Comparison of ENCODE assay signal across 29 cellular contexts in the genomic region with DNA sequence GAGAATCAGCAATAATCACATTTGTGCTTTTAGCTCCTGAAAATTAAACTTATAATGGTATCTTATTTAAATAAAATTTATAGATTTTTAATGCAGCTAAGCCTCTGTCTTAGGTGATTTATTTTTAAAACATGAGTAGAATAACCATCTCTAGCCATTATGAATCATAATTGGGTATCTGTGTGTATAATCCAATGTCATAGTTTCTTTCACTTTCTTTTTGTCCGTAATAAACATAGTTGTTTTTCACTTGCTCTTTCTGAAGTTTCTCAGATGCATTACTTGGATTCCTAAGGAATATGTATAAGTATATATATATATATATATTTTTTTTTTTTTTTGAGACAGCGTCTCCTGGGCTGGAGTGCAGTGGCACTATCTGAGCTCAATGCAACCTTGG.
DNase-seq lines count a peak whose midpoint lies in the region; ATAC-seq and TF ChIP-seq lines count a peak whose summit lies in the region.
"Had no signal": no experiment of that assay in that cellular context is flagged by ENCODE, and none has a peak within 500 bp of the region (broad histone marks: within the 10 kb centered on the region; RNA-seq: fewer than 3 reads in every experiment).

No MANE protein-coding gene starts in this region.

- H3K4me1 ChIP-seq in SK-N-SH (ENCODE audit: control insufficient read depth in 1 of 2, insufficient read depth in 2 of 2, low read depth in 1 of 2, low read length in 1 of 2) (no peaks in the 10 kb centered on the region), OCI-LY3 (ENCODE audit: low read length) (no peaks in the 10 kb centered on the region)
- H3K4me1 ChIP-seq: HAP-1 had no signal

- POLR2A ChIA-PET in SK-N-SH (lab: Yijun Ruan, JAX): no interaction called here

- TF ChIP-seq CTCF in SK-N-SH (IDR thresholded peaks at IDR 0.05) (no peak), OCI-LY3 (IDR thresholded peaks at IDR 0.05; ENCODE audit: low read depth, low read length) (no peak)

- no peak for ATAC-seq in SK-N-SH treated with all-trans-retinoic acid at 6 μM for 48 hours
- no peak for ATAC-seq in GM21529 (IDR thresholded peaks at IDR 0.05; ENCODE audit: unreplicated experiment)
- ATAC-seq: T-helper 17 cell had no signal

- H3K27me3 ChIP-seq in SK-N-SH (ENCODE audit: insufficient read depth) (no peaks in the 10 kb centered on the region; the same call in 1 of the 2 replicates), OCI-LY3 (ENCODE audit: low read depth, low read length) (no peaks in the 10 kb centered on the region)

- no peaks in the 10 kb centered on the region for H3K36me3 ChIP-seq in SK-N-SH (replicated peaks in 1 of 2; ENCODE audit: control insufficient read depth in 1 of 2, insufficient read depth in 2 of 2, low read length in 1 of 2)
- H3K36me3 ChIP-seq in OCI-LY3 (replicated peaks; ENCODE audit: low read depth, low read length): no peaks in the 10 kb centered on the region
- H3K36me3 ChIP-seq: HAP-1 had no signal

- no peaks in the 10 kb centered on the region for H3F3A ChIP-seq in SK-N-SH (replicated peaks; ENCODE audit: insufficient read depth)

- H3K9me3 ChIP-seq in SK-N-SH: no peaks in the 10 kb centered on the region
- no peaks in the 10 kb centered on the region for H3K9me3 ChIP-seq in OCI-LY3 (ENCODE audit: insufficient read depth, low read length)
- H3K9me3 ChIP-seq: HAP-1 had no signal

- no peaks in the 10 kb centered on the region for H3K79me2 ChIP-seq in SK-N-SH (ENCODE audit: insufficient read depth)
- H3K79me2 ChIP-seq in OCI-LY3 (ENCODE audit: low read length): no peaks in the 10 kb centered on the region

- H4K20me1 ChIP-seq in SK-N-SH (ENCODE audit: insufficient read depth) (no peaks in the 10 kb centered on the region), OCI-LY3 (ENCODE audit: insufficient read depth, low read length) (no peaks in the 10 kb centered on the region)

- DNase-seq in SK-N-SH (no peak), HT1080 (ENCODE audit: low read depth) (peak; percentile 32), NCI-H146 (lab: John Stamatoyannopoulos, UW) (no peak), NCI-H774 (lab: John Stamatoyannopoulos, UW) (no peak)
- no peak for DNase-seq in activated CD4-positive, alpha-beta T cell treated with anti-CD3 and anti-CD28 coated beads for 48 hours
- DNase-seq: 8988T; CD8-positive, alpha-beta memory T cell; DMS 273 treated with DMSO at 0.1 percent for 48 hours; DMS79; EL; GDM1; GM23248; HFFc6; MV-4-11; NCI-H1105; NCI-H1436 treated with DMSO at 0.1 percent for 48 hours; NCI-H2029; NCI-H2227 treated with DMSO at 0.1 percent for 48 hours; NCI-H526 treated with DMSO at 0.1 percent for 48 hours; PC-9; RPMI8226; SHP77 treated with DMSO at 0.1 percent for 48 hours; T-helper 17 cell; T1000 had no signal

- H3K27ac ChIP-seq in SK-N-SH (ENCODE audit: low read depth in 2 of 2, low read length in 1 of 2) (no peak overlapping the region), OCI-LY3 (ENCODE audit: low read length) (no peak overlapping the region)
- H3K27ac ChIP-seq: C4-2B, GM23248, PC-9 had no signal

- H3K4me3 ChIP-seq in SK-N-SH (ENCODE audit: low read depth in 2 of 2, low read length in 1 of 2): 0 out of 4 replicates have a peak overlapping the region, but pooled peaks of 1 of the 2 experiments have one; percentile 29
- H3K4me3 ChIP-seq in OCI-LY3 (ENCODE audit: low read length): no peak overlapping the region
- H3K4me3 ChIP-seq: GM23248, HAP-1, PC-9 had no signal

- TF ChIP-seq EP300 in SK-N-SH (IDR thresholded peaks at IDR 0.05; ENCODE audit: borderline replicate concordance in 1 of 2, low read depth in 1 of 2, low read length in 1 of 2): no peak

- no peaks in the 10 kb centered on the region for H3K9me2 ChIP-seq in SK-N-SH

- CTCF ChIA-PET in SK-N-SH (lab: Yijun Ruan, JAX): no interaction called here

- 0% methylated on average over 2 of the region's 2 CpGs for WGBS in SK-N-SH (ENCODE audit: low lambda C conversion rate)

- TF ChIP-seq RAD21 in SK-N-SH (IDR thresholded peaks at IDR 0.05; ENCODE audit: low read length): no peak

- H2AFZ ChIP-seq in SK-N-SH (ENCODE audit: low read depth) (0 out of 2 replicates have a peak overlapping the region, but pooled peaks have one; percentile 13), OCI-LY3 (ENCODE audit: low read depth, low read length) (0 out of 2 replicates have a peak overlapping the region, but pooled peaks have one; percentile 60)
- H2AFZ ChIP-seq: GM23248, PC-9 had no signal

- no peak overlapping the region for H3K4me2 ChIP-seq in SK-N-SH
- H3K4me2 ChIP-seq in OCI-LY3 (ENCODE audit: low read length): 0 out of 2 replicates have a peak overlapping the region, but pooled peaks have one; percentile 17
- H3K4me2 ChIP-seq: PC-9 had no signal

- H3K9ac ChIP-seq in SK-N-SH (no peak overlapping the region), OCI-LY3 (ENCODE audit: low read length) (no peak overlapping the region)
- H3K9ac ChIP-seq: GM23248 had no signal

TF ChIP-seq in SK-N-SH, 30 proteins besides CTCF, POLR2A, EP300 and RAD21:
- no peak for TF ChIP-seq FOXJ3 (CRISPR knock-in tag; IDR thresholded peaks at IDR 0.05)
- TF ChIP-seq RXRA (IDR thresholded peaks at IDR 0.05; ENCODE audit: borderline replicate concordance, low read depth): no peak
- no peak for TF ChIP-seq CHD2 (IDR thresholded peaks at IDR 0.05; ENCODE audit: low read length, partially characterized antibody)
- TF ChIP-seq SIN3A (IDR thresholded peaks at IDR 0.05; ENCODE audit: borderline replicate concordance, low read depth, low read length): no peak
- no peak for TF ChIP-seq GABPA (IDR thresholded peaks at IDR 0.05; ENCODE audit: low read depth)
- TF ChIP-seq USF2 (IDR thresholded peaks at IDR 0.05; ENCODE audit: borderline replicate concordance, low read depth, low read length): no peak
- TF ChIP-seq MXI1 (IDR thresholded peaks at IDR 0.05; ENCODE audit: low read depth, low read length): no peak

TF ChIP-seq in SK-N-SH treated with all-trans-retinoic acid at 6 μM for 48 hours, 23 proteins besides CTCF, POLR2A, EP300 and RAD21:
- no peak for TF ChIP-seq OSR1 (CRISPR knock-in tag; IDR thresholded peaks at IDR 0.05)
- TF ChIP-seq ZNF70 (CRISPR knock-in tag; IDR thresholded peaks at IDR 0.05): no peak
- TF ChIP-seq POU6F1 (CRISPR knock-in tag; IDR thresholded peaks at IDR 0.05; ENCODE audit: borderline replicate concordance, low read depth): no peak
- no peak for TF ChIP-seq ZNF8 (CRISPR knock-in tag; IDR thresholded peaks at IDR 0.05)
- TF ChIP-seq ZFP30 (CRISPR knock-in tag; IDR thresholded peaks at IDR 0.05): no peak
- TF ChIP-seq ISL1 (CRISPR knock-in tag; IDR thresholded peaks at IDR 0.05): no peak
- TF ChIP-seq, protein P1, sequence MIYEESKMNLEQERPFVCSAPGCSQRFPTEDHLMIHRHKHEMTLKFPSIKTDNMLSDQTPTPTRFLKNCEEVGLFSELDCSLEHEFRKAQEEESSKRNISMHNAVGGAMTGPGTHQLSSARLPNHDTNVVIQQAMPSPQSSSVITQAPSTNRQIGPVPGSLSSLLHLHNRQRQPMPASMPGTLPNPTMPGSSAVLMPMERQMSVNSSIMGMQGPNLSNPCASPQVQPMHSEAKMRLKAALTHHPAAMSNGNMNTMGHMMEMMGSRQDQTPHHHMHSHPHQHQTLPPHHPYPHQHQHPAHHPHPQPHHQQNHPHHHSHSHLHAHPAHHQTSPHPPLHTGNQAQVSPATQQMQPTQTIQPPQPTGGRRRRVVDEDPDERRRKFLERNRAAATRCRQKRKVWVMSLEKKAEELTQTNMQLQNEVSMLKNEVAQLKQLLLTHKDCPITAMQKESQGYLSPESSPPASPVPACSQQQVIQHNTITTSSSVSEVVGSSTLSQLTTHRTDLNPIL (CRISPR knock-in tag; IDR thresholded peaks at IDR 0.05; ENCODE audit: low read depth): no peak
- no peak for TF ChIP-seq ZFP3 (CRISPR knock-in tag; IDR thresholded peaks at IDR 0.05)
- TF ChIP-seq, protein P2, sequence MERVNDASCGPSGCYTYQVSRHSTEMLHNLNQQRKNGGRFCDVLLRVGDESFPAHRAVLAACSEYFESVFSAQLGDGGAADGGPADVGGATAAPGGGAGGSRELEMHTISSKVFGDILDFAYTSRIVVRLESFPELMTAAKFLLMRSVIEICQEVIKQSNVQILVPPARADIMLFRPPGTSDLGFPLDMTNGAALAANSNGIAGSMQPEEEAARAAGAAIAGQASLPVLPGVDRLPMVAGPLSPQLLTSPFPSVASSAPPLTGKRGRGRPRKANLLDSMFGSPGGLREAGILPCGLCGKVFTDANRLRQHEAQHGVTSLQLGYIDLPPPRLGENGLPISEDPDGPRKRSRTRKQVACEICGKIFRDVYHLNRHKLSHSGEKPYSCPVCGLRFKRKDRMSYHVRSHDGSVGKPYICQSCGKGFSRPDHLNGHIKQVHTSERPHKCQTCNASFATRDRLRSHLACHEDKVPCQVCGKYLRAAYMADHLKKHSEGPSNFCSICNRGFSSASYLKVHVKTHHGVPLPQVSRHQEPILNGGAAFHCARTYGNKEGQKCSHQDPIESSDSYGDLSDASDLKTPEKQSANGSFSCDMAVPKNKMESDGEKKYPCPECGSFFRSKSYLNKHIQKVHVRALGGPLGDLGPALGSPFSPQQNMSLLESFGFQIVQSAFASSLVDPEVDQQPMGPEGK (CRISPR knock-in tag; IDR thresholded peaks at IDR 0.05; ENCODE audit: borderline replicate concordance): no peak
- no peak for TF ChIP-seq TCF4 (CRISPR knock-in tag; IDR thresholded peaks at IDR 0.05; ENCODE audit: borderline replicate concordance)
- no peak for TF ChIP-seq TOX (CRISPR knock-in tag; IDR thresholded peaks at IDR 0.05; ENCODE audit: borderline replicate concordance)
